In genomic region chr6:30942338-30943060, GRCh38 we compare ENCODE assay signal across 9 cellular contexts. TPM values are rescaled to one million over a fixed set of nuclear protein-coding genes. Genes with fewer than 3 reads are reported as not detected.
A peak's percentile ranks its signal among the peaks of the same experiment; 100 is the strongest.
DNase-seq lines count a peak whose midpoint lies in the region; ATAC-seq, FAIRE-seq and TF ChIP-seq lines count a peak whose summit lies in the region.
"Had no signal": no experiment of that assay in that cellular context is flagged by ENCODE, and none has a peak within 500 bp of the region (broad histone marks: within the 10 kb centered on the region; RNA-seq: fewer than 3 reads in every experiment).

No MANE protein-coding gene starts in this region.

- 28% methylated on average over 15 of the region's 15 CpGs for WGBS in hepatocyte (ENCODE audit: low lambda C conversion rate, missing lambda C conversion rate)
- WGBS in smooth muscle cell (ENCODE audit: low lambda C conversion rate): 16% methylated on average over 15 of the region's 15 CpGs

- H3F3A ChIP-seq in smooth muscle cell (ENCODE audit: low read depth): no peaks in the 10 kb centered on the region

- no peaks in the 10 kb centered on the region for H4K20me1 ChIP-seq in hepatocyte (ENCODE audit: insufficient read depth, poor library complexity, severe bottlenecking)
- no peaks in the 10 kb centered on the region for H4K20me1 ChIP-seq in smooth muscle cell (ENCODE audit: low read depth)

- peak overlapping the region; percentile 17; the same call in 1 of the 2 replicates for H3K4me3 Mint-ChIP-seq in WTC11
- H3K4me3 Mint-ChIP-seq: CD4-positive, CD25-positive, alpha-beta regulatory T cell had no signal

- no peak overlapping the region for H3K4me3 ChIP-seq in hepatocyte
- H3K4me3 ChIP-seq in smooth muscle cell: no peak overlapping the region

- FAIRE-seq in GM19239 (lab: Jason Lieb, UNC): no peak

- H3K79me2 ChIP-seq in hepatocyte (no peaks in the 10 kb centered on the region), smooth muscle cell (ENCODE audit: low read depth) (no peaks in the 10 kb centered on the region)

- POLR2A ChIA-PET in WTC11 (lab: Charles Lee): interaction anchor here (0.6 to 0.8 kb wide), 2 partner anchors 24 to 40 kb away, joined by 3 read pairs; no protein-coding TSS in a partner anchor

- ATAC-seq in WTC11: peak; percentile 93

- DNase-seq in SIG-M5 treated with dmso at 0.1 percent for 504 hours (lab: John Stamatoyannopoulos, UW; ENCODE audit: unreplicated experiment) (peak; percentile 16), SIG-M5 (lab: John Stamatoyannopoulos, UW) (no peak), WTC11 (ENCODE audit: low spot score) (peak; percentile 98), hepatocyte (ENCODE audit: low spot score) (peak; percentile 90), smooth muscle cell (lab: John Stamatoyannopoulos, UW; ENCODE audit: unreplicated experiment) (no peak), GM19239 (ENCODE audit: insufficient read length, low spot score) (no peak), SKM-1 treated with dmso at 0.1 percent for 144 hours (lab: John Stamatoyannopoulos, UW; ENCODE audit: unreplicated experiment) (no peak), NCI-H1105 (lab: John Stamatoyannopoulos, UW) (no peak)
- DNase-seq: CD4-positive, CD25-positive, alpha-beta regulatory T cell had no signal

- no peak overlapping the region for H3K9ac ChIP-seq in smooth muscle cell (ENCODE audit: low read depth)

- no peak overlapping the region for H2AFZ ChIP-seq in hepatocyte
- H2AFZ ChIP-seq in smooth muscle cell (ENCODE audit: low read depth): no peak overlapping the region

- H3K27ac ChIP-seq in hepatocyte (no peak overlapping the region), smooth muscle cell (ENCODE audit: low read depth) (no peak overlapping the region)

- peaks cover 44% of the 10 kb centered on the region for H3K4me1 Mint-ChIP-seq in WTC11

- no peaks in the 10 kb centered on the region for H3K36me3 ChIP-seq in hepatocyte (replicated peaks; ENCODE audit: insufficient read depth, low read depth)
- H3K36me3 ChIP-seq in smooth muscle cell (ENCODE audit: low read depth): no peaks in the 10 kb centered on the region

- CTCF ChIA-PET in WTC11 (lab: Charles Lee): interaction anchor here (0.6 to 4.7 kb wide), 48 partner anchors 9 to 401 kb away, joined by 3 to 50 read pairs (median 4); partner anchors contain the start of genes MUC21, SFTA2 and VARS2

- peak overlapping the region; percentile 83 for H3K27ac Mint-ChIP-seq in WTC11

- H3K27me3 ChIP-seq in hepatocyte (no peaks in the 10 kb centered on the region), smooth muscle cell (ENCODE audit: low read depth) (peaks cover 13% of the 10 kb centered on the region)

- H3K36me3 Mint-ChIP-seq in WTC11: no peaks in the 10 kb centered on the region
- H3K36me3 Mint-ChIP-seq: CD4-positive, CD25-positive, alpha-beta regulatory T cell had no signal

- TF ChIP-seq CTCF in WTC11 (IDR thresholded peaks at IDR 0.05) (peak; percentile 36; the same call in 1 of the 2 replicates), hepatocyte (IDR thresholded peaks at IDR 0.05; ENCODE audit: poor library complexity) (peak; percentile 50), smooth muscle cell (IDR thresholded peaks at IDR 0.05; ENCODE audit: borderline replicate concordance, insufficient read depth, poor library complexity, severe bottlenecking) (peak; percentile 55)

- H3K9me2 ChIP-seq in hepatocyte (replicated peaks; ENCODE audit: insufficient read depth): no peaks in the 10 kb centered on the region

- H3K9me3 ChIP-seq in hepatocyte (ENCODE audit: low read depth) (no peaks in the 10 kb centered on the region), smooth muscle cell (replicated peaks; ENCODE audit: low read depth) (no peaks in the 10 kb centered on the region)

- no peaks in the 10 kb centered on the region; the same call in 1 of the 2 replicates for H3K27me3 Mint-ChIP-seq in WTC11 (ENCODE audit: low read depth)

- peaks cover 4% of the 10 kb centered on the region for H3K4me1 ChIP-seq in hepatocyte (ENCODE audit: insufficient read depth)
- peaks cover 5% of the 10 kb centered on the region for H3K4me1 ChIP-seq in smooth muscle cell (ENCODE audit: low read depth)

- no peaks in the 10 kb centered on the region for H3K9me3 Mint-ChIP-seq in WTC11

- H3K4me2 ChIP-seq in hepatocyte (no peak overlapping the region), smooth muscle cell (peak overlapping the region; percentile 25)

TF ChIP-seq in WTC11, 78 proteins besides CTCF, POLR2A, EP300 and RAD21:
- no peak for TF ChIP-seq ZSCAN18 (CRISPR knock-in tag; IDR thresholded peaks at IDR 0.05)
- TF ChIP-seq ETV6 (CRISPR knock-in tag; IDR thresholded peaks at IDR 0.05): peak; percentile 66; the same call in 1 of the 2 replicates
- 0 out of 2 replicates have a peak, but pooled peaks have one; percentile 34 for TF ChIP-seq PRRX2 (CRISPR knock-in tag; IDR thresholded peaks at IDR 0.05)
- TF ChIP-seq MAX (CRISPR knock-in tag; IDR thresholded peaks at IDR 0.05): peak; percentile 41; the same call in 1 of the 2 replicates
- peak; percentile 55 for TF ChIP-seq SP1 (CRISPR knock-in tag; conservative IDR thresholded peaks at IDR 0.05)
- TF ChIP-seq JUN (CRISPR knock-in tag; IDR thresholded peaks at IDR 0.05): no peak
- no peak for TF ChIP-seq TEAD4 (CRISPR knock-in tag; IDR thresholded peaks at IDR 0.05)
- peak; percentile 50 for TF ChIP-seq USF2 (CRISPR knock-in tag; IDR thresholded peaks at IDR 0.05)
- TF ChIP-seq GTF2I (CRISPR knock-in tag; conservative IDR thresholded peaks at IDR 0.05): peak; percentile 60; the same call in 1 of the 2 replicates
- TF ChIP-seq ZNF512 (CRISPR knock-in tag; IDR thresholded peaks at IDR 0.05; ENCODE audit: borderline replicate concordance): no peak
- TF ChIP-seq TEAD1 (CRISPR knock-in tag; IDR thresholded peaks at IDR 0.05): peak; percentile 81; the same call in 1 of the 2 replicates
TF ChIP-seq in WTC11: peak in this region for 7.

RNA-seq across cellular contexts. Expression of gene MUCL3, which starts 1.7 kb away (rescaled TPM):
- total RNA-seq in WTC11 (2021) (0.15 to 0.21 TPM (median 0.18 TPM) in 3 replicates), hepatocyte (0.04 and 0.13 TPM in 2 replicates), smooth muscle cell (0.31 TPM in 1 of 2 replicates, not detected in the other)
- polyA plus RNA-seq in hepatocyte (0.11 and 0.34 TPM in 2 replicates), smooth muscle cell (not detected in 2 replicates)
- total RNA-seq: CD4-positive, CD25-positive, alpha-beta regulatory T cell had no signal
- polyA plus RNA-seq: CD4-positive, CD25-positive, alpha-beta regulatory T cell had no signal

RNA-seq across cellular contexts. Expression of gene SFTA2, which starts 10.5 kb away (rescaled TPM):
- total RNA-seq in WTC11 (2021) (0.66 to 0.80 TPM in 2 of 3 replicates, not detected in the other), hepatocyte (1.1 TPM in 1 of 2 replicates, not detected in the other), smooth muscle cell (not detected in 2 replicates)
- polyA plus RNA-seq in hepatocyte (8.8 and 9.5 TPM in 2 replicates), smooth muscle cell (not detected in 2 replicates)
- total RNA-seq: CD4-positive, CD25-positive, alpha-beta regulatory T cell had no signal

RNA-seq across cellular contexts. Expression of gene VARS2, which starts 28.5 kb away (rescaled TPM):
- 65.6 to 74.1 TPM (median 69.9 TPM) in 3 replicates for total RNA-seq in WTC11 (2021)
- total RNA-seq in hepatocyte: 23.1 and 36.9 TPM in 2 replicates
- polyA plus RNA-seq in hepatocyte: 20.8 and 21.6 TPM in 2 replicates
- total RNA-seq in smooth muscle cell: 15.1 and 18.4 TPM in 2 replicates
- 15.4 and 19.6 TPM in 2 replicates for polyA plus RNA-seq in smooth muscle cell

RNA-seq across cellular contexts. Expression of gene GTF2H4, which starts 34.5 kb away (rescaled TPM):
- total RNA-seq in WTC11 (2021) (46.2 to 49.7 TPM (median 49.2 TPM) in 3 replicates), hepatocyte (15.2 and 26.0 TPM in 2 replicates), smooth muscle cell (15.6 and 24.8 TPM in 2 replicates)
- polyA plus RNA-seq in hepatocyte (13.6 and 14.0 TPM in 2 replicates), smooth muscle cell (7.2 and 9.5 TPM in 2 replicates)

RNA-seq across cellular contexts. Expression of gene MUC21, which starts 41.0 kb away (rescaled TPM):
- total RNA-seq in WTC11 (2021): not detected in 3 replicates
- total RNA-seq in hepatocyte: not detected in 2 replicates
- not detected in 2 replicates for polyA plus RNA-seq in hepatocyte
- total RNA-seq in smooth muscle cell: not detected in 2 replicates
- not detected in 2 replicates for polyA plus RNA-seq in smooth muscle cell
- total RNA-seq: CD4-positive, CD25-positive, alpha-beta regulatory T cell had no signal
- polyA plus RNA-seq: CD4-positive, CD25-positive, alpha-beta regulatory T cell had no signal

Comparison
In these comparisons a context has a peak if more than half of its experiments do, and no peak if none do; other contexts are left out.
1. DNase-seq: peak in SIG-M5 treated with dmso at 0.1 percent for 504 hours (single experiment), WTC11 (single experiment) and hepatocyte (single experiment); none in SIG-M5 (single experiment), smooth muscle cell (single experiment), GM19239 (single experiment), SKM-1 treated with dmso at 0.1 percent for 144 hours (single experiment) and NCI-H1105 (single experiment).
2. Peak in every context shown above with its lines, with median percentiles within 50 percentile points of each other: CTCF ChIP-seq.